In the genomic region with DNA sequence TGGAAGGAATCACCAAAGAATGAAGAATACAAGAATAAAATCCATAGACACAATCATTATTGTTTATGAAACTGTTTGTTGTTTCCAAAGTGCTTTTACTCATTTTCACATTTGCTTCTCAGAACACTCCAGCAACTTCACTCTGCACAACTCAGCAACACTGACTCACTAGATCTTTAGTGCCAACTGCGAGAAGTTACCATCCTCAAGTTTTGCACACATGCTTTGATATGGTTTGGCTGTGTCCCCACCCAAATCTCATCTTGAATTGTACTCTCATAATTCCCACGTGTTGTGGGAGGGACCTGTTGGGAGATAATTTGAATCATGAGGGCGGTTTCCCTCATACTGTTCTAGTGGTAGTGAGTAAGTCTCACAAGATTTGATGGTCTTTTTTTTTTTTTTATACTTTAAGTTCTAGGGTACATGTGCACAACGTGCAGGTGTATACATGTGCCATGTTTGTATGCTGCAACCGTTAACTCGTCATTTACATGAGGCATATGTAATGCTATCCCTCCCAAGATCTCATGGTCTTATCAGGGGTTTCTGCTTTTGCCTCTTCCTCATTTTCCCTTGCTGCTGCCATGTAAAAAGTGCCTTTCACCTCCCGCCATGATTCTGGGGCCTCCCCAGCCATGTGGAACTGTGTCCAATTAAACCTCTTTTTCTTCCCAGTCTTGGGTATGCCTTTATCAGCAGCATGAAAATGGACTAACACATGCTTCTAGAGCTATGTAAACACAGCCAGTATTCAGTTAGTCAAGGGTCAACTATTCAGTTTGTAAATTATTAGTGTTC, we compare ENCODE assay signal across 11 cellular contexts. TPM values are rescaled to one million over a fixed set of nuclear protein-coding genes. Genes with fewer than 3 reads are reported as not detected.
DNase-seq lines count a peak whose midpoint lies in the region; ATAC-seq and TF ChIP-seq lines count a peak whose summit lies in the region.
"Had no signal": no experiment of that assay in that cellular context is flagged by ENCODE, and none has a peak within 500 bp of the region (broad histone marks: within the 10 kb centered on the region; RNA-seq: fewer than 3 reads in every experiment).

No MANE protein-coding gene starts in this region.

- H3K27ac ChIP-seq in OCI-LY1 (ENCODE audit: low read depth, low read length, poor library complexity, severe bottlenecking): peak overlapping the region; percentile 69
- no peak overlapping the region for H3K27ac ChIP-seq in foreskin keratinocyte

- no peak overlapping the region for H2AFZ ChIP-seq in OCI-LY1 (ENCODE audit: low read length)

- H3K4me3 ChIP-seq in OCI-LY1 (ENCODE audit: low read depth, low read length, poor library complexity, severe bottlenecking): no peak overlapping the region
- H3K4me3 ChIP-seq: gastrocnemius medialis had no signal

- peak; percentile 21 for DNase-seq in activated CD4-positive, alpha-beta T cell treated with anti-CD3 and anti-CD28 coated beads for 48 hours
- DNase-seq in activated CD4-positive, alpha-beta T cell treated with anti-CD3 and anti-CD28 coated beads, Interleukin-2, amount 50 U/mL, for 4 hours: no peak
- DNase-seq in foreskin keratinocyte (peak in 1 of 2 donors; percentile 9), T-helper 9 cell (no peak), retina (no peak)
- no peak for DNase-seq in stimulated activated effector memory CD8-positive, alpha-beta T cell treated with anti-CD3 and anti-CD28 coated beads, Interleukin-12 subunit alpha, Interleukin-12 subunit beta, amount 100 ng/mL, for 72 hours (ENCODE audit: low spot score in 2 of 2)
- DNase-seq: gastrocnemius medialis; NCI-H1105 treated with DMSO at 0.1 percent for 48 hours; stimulated activated CD8-positive, alpha-beta memory T cell treated with anti-CD3 and anti-CD28 coated beads, Interleukin-4, amount 100 ng/mL, for 48 hours had no signal

- H3K4me1 Mint-ChIP-seq in stimulated activated effector memory CD8-positive, alpha-beta T cell treated with anti-CD3 and anti-CD28 coated beads, Interleukin-12 subunit alpha, Interleukin-12 subunit beta, amount 100 ng/mL, for 72 hours: peaks cover 21% of the 10 kb centered on the region

- H3K9me3 ChIP-seq in OCI-LY1 (ENCODE audit: low read length): no peaks in the 10 kb centered on the region
- H3K9me3 ChIP-seq: gastrocnemius medialis had no signal

- H3K36me3 Mint-ChIP-seq in stimulated activated effector memory CD8-positive, alpha-beta T cell treated with anti-CD3 and anti-CD28 coated beads, Interleukin-12 subunit alpha, Interleukin-12 subunit beta, amount 100 ng/mL, for 72 hours: peaks cover 6% of the 10 kb centered on the region

- peaks cover 17% of the 10 kb centered on the region for H3K36me3 ChIP-seq in OCI-LY1 (ENCODE audit: insufficient read depth, low read length)
- H3K36me3 ChIP-seq: gastrocnemius medialis had no signal

- H3K27me3 ChIP-seq in OCI-LY1 (ENCODE audit: insufficient read depth, low read length) (no peaks in the 10 kb centered on the region), foreskin keratinocyte (no peaks in the 10 kb centered on the region)
- H3K27me3 ChIP-seq: gastrocnemius medialis had no signal

- no peaks in the 10 kb centered on the region for H3K9me3 Mint-ChIP-seq in stimulated activated effector memory CD8-positive, alpha-beta T cell treated with anti-CD3 and anti-CD28 coated beads, Interleukin-12 subunit alpha, Interleukin-12 subunit beta, amount 100 ng/mL, for 72 hours

- peak overlapping the region; percentile 23 for H3K27ac Mint-ChIP-seq in stimulated activated effector memory CD8-positive, alpha-beta T cell treated with anti-CD3 and anti-CD28 coated beads, Interleukin-12 subunit alpha, Interleukin-12 subunit beta, amount 100 ng/mL, for 72 hours

- H3K4me1 ChIP-seq in OCI-LY1 (ENCODE audit: insufficient read depth, low read length, severe bottlenecking) (peaks cover 56% of the 10 kb centered on the region), foreskin keratinocyte (no peaks in the 10 kb centered on the region)

- no peak overlapping the region for H3K4me2 ChIP-seq in OCI-LY1 (ENCODE audit: low read length)

- peak; percentile 15 for ATAC-seq in foreskin keratinocyte
- ATAC-seq in stimulated activated effector memory CD8-positive, alpha-beta T cell treated with anti-CD3 and anti-CD28 coated beads, Interleukin-12 subunit alpha, Interleukin-12 subunit beta, amount 100 ng/mL, for 72 hours: peak; percentile 69
- no peak for ATAC-seq in GM18873 (IDR thresholded peaks at IDR 0.05; ENCODE audit: low FRiP score, unreplicated experiment)
- ATAC-seq: gastrocnemius medialis had no signal

- no peaks in the 10 kb centered on the region for H3F3A ChIP-seq in OCI-LY1 (ENCODE audit: insufficient read depth, low read length)

- H3K9ac ChIP-seq in OCI-LY1 (ENCODE audit: low read length): no peak overlapping the region

- no peak overlapping the region for H3K4me3 Mint-ChIP-seq in stimulated activated effector memory CD8-positive, alpha-beta T cell treated with anti-CD3 and anti-CD28 coated beads, Interleukin-12 subunit alpha, Interleukin-12 subunit beta, amount 100 ng/mL, for 72 hours

- H3K9me2 ChIP-seq in OCI-LY1 (ENCODE audit: low read depth, low read length): no peaks in the 10 kb centered on the region

- TF ChIP-seq CTCF in OCI-LY1 (IDR thresholded peaks at IDR 0.05; ENCODE audit: low read length): no peak
- TF ChIP-seq CTCF in foreskin keratinocyte (conservative IDR thresholded peaks at IDR 0.05): no peak

- H3K79me2 ChIP-seq in OCI-LY1 (ENCODE audit: insufficient read depth, low read length): peaks cover 94% of the 10 kb centered on the region

- no peaks in the 10 kb centered on the region for H4K20me1 ChIP-seq in OCI-LY1 (ENCODE audit: insufficient read depth, low read length)

RNA-seq across cellular contexts. Expression of a gene that starts 36.9 kb away (rescaled TPM):
- 71.6 and 72.9 TPM in 2 replicates for total RNA-seq in foreskin keratinocyte
- 20.0 and 23.7 TPM in 2 replicates for polyA plus RNA-seq in foreskin keratinocyte
